ENCODE assay signal across 1 cellular context in the genomic region with DNA sequence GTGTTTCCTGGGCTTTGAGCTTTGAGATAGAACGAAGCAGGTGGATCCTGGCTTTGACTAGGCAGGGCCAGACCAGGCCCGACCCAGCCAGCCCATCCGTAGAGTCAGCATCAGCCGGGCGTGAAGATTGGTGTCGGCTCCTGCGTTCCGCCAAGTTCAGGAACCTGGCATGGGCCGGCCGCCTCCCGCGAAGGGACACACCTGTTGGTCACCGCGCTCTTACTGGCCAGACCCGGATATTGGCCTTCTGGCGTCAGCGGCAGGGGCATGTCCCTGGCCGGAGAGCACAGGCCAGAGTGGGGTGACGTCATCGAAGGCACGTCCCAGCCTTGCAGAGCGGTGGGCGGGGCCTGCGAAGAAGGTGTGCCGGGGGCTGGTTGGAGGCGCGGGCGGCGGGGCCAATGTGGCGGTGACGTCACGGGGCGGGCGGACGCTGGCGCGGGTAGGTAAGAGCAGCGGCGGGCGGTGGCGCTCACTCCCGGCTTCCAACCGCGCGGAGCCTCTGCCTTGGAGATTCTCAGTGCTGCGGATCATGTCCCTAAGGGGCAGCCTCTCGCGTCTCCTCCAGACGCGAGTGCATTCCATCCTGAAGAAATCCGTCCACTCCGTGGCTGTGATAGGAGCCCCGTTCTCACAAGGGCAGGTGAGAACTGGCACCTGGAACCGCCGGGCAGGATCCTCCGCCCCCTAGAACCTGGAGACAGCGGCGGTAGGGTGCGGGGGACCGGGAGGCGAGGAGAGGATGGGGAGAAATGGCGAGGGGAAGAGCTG.
TF ChIP-seq lines count a peak whose summit lies in the region.

A gene (plus strand): TSS at position 475 of the 771 bp plus-strand sequence. CDS start 58 bp downstream, at position 533.

TF ChIP-seq in GM12878, 131 proteins besides CTCF, POLR2A, EP300 and RAD21 (continued from another document):
- TF ChIP-seq, protein P1, sequence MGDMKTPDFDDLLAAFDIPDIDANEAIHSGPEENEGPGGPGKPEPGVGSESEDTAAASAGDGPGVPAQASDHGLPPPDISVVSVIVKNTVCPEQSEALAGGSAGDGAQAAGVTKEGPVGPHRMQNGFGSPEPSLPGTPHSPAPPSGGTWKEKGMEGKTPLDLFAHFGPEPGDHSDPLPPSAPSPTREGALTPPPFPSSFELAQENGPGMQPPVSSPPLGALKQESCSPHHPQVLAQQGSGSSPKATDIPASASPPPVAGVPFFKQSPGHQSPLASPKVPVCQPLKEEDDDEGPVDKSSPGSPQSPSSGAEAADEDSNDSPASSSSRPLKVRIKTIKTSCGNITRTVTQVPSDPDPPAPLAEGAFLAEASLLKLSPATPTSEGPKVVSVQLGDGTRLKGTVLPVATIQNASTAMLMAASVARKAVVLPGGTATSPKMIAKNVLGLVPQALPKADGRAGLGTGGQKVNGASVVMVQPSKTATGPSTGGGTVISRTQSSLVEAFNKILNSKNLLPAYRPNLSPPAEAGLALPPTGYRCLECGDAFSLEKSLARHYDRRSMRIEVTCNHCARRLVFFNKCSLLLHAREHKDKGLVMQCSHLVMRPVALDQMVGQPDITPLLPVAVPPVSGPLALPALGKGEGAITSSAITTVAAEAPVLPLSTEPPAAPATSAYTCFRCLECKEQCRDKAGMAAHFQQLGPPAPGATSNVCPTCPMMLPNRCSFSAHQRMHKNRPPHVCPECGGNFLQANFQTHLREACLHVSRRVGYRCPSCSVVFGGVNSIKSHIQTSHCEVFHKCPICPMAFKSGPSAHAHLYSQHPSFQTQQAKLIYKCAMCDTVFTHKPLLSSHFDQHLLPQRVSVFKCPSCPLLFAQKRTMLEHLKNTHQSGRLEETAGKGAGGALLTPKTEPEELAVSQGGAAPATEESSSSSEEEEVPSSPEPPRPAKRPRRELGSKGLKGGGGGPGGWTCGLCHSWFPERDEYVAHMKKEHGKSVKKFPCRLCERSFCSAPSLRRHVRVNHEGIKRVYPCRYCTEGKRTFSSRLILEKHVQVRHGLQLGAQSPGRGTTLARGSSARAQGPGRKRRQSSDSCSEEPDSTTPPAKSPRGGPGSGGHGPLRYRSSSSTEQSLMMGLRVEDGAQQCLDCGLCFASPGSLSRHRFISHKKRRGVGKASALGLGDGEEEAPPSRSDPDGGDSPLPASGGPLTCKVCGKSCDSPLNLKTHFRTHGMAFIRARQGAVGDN (IDR thresholded peaks at IDR 0.05) = peak; percentile 57; the same call in 1 of the 2 replicates
- TF ChIP-seq DPF2 (IDR thresholded peaks at IDR 0.05) = peak; percentile 70; the same call in 1 of the 2 replicates
- TF ChIP-seq, protein P2, sequence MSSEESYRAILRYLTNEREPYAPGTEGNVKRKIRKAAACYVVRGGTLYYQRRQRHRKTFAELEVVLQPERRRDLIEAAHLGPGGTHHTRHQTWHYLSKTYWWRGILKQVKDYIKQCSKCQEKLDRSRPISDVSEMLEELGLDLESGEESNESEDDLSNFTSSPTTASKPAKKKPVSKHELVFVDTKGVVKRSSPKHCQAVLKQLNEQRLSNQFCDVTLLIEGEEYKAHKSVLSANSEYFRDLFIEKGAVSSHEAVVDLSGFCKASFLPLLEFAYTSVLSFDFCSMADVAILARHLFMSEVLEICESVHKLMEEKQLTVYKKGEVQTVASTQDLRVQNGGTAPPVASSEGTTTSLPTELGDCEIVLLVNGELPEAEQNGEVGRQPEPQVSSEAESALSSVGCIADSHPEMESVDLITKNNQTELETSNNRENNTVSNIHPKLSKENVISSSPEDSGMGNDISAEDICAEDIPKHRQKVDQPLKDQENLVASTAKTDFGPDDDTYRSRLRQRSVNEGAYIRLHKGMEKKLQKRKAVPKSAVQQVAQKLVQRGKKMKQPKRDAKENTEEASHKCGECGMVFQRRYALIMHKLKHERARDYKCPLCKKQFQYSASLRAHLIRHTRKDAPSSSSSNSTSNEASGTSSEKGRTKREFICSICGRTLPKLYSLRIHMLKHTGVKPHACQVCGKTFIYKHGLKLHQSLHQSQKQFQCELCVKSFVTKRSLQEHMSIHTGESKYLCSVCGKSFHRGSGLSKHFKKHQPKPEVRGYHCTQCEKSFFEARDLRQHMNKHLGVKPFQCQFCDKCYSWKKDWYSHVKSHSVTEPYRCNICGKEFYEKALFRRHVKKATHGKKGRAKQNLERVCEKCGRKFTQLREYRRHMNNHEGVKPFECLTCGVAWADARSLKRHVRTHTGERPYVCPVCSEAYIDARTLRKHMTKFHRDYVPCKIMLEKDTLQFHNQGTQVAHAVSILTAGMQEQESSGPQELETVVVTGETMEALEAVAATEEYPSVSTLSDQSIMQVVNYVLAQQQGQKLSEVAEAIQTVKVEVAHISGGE (CRISPR knock-in tag; IDR thresholded peaks at IDR 0.05) = no peak
- TF ChIP-seq, protein P3, sequence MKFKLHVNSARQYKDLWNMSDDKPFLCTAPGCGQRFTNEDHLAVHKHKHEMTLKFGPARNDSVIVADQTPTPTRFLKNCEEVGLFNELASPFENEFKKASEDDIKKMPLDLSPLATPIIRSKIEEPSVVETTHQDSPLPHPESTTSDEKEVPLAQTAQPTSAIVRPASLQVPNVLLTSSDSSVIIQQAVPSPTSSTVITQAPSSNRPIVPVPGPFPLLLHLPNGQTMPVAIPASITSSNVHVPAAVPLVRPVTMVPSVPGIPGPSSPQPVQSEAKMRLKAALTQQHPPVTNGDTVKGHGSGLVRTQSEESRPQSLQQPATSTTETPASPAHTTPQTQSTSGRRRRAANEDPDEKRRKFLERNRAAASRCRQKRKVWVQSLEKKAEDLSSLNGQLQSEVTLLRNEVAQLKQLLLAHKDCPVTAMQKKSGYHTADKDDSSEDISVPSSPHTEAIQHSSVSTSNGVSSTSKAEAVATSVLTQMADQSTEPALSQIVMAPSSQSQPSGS (IDR thresholded peaks at IDR 0.05; ENCODE audit: low read length) = peak; percentile 81
- peak; percentile 99 for TF ChIP-seq ATF7 (IDR thresholded peaks at IDR 0.05; ENCODE audit: low read depth)
- TF ChIP-seq CBFB (IDR thresholded peaks at IDR 0.05; ENCODE audit: low read depth) = no peak
- TF ChIP-seq CREM (IDR thresholded peaks at IDR 0.05; ENCODE audit: low read depth) = peak; percentile 88
- no peak for TF ChIP-seq CBX5 (IDR thresholded peaks at IDR 0.05; ENCODE audit: low read depth)
- 0 out of 2 replicates have a peak, but pooled peaks have one; percentile 13 for TF ChIP-seq LARP7 (IDR thresholded peaks at IDR 0.05)
- TF ChIP-seq CREB1 (IDR thresholded peaks at IDR 0.05; ENCODE audit: low read depth) = peak; percentile 93
- TF ChIP-seq, protein P4, sequence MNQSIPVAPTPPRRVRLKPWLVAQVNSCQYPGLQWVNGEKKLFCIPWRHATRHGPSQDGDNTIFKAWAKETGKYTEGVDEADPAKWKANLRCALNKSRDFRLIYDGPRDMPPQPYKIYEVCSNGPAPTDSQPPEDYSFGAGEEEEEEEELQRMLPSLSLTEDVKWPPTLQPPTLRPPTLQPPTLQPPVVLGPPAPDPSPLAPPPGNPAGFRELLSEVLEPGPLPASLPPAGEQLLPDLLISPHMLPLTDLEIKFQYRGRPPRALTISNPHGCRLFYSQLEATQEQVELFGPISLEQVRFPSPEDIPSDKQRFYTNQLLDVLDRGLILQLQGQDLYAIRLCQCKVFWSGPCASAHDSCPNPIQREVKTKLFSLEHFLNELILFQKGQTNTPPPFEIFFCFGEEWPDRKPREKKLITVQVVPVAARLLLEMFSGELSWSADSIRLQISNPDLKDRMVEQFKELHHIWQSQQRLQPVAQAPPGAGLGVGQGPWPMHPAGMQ (IDR thresholded peaks at IDR 0.05; ENCODE audit: borderline replicate concordance) = no peak
- TF ChIP-seq HDGF (IDR thresholded peaks at IDR 0.05) = peak; percentile 64; the same call in 1 of the 2 replicates
- 0 out of 4 replicates have a peak, but pooled peaks of 1 of the 2 experiments have one; percentile 5 for TF ChIP-seq IKZF2 (IDR thresholded peaks at IDR 0.05)
- TF ChIP-seq, protein P5, sequence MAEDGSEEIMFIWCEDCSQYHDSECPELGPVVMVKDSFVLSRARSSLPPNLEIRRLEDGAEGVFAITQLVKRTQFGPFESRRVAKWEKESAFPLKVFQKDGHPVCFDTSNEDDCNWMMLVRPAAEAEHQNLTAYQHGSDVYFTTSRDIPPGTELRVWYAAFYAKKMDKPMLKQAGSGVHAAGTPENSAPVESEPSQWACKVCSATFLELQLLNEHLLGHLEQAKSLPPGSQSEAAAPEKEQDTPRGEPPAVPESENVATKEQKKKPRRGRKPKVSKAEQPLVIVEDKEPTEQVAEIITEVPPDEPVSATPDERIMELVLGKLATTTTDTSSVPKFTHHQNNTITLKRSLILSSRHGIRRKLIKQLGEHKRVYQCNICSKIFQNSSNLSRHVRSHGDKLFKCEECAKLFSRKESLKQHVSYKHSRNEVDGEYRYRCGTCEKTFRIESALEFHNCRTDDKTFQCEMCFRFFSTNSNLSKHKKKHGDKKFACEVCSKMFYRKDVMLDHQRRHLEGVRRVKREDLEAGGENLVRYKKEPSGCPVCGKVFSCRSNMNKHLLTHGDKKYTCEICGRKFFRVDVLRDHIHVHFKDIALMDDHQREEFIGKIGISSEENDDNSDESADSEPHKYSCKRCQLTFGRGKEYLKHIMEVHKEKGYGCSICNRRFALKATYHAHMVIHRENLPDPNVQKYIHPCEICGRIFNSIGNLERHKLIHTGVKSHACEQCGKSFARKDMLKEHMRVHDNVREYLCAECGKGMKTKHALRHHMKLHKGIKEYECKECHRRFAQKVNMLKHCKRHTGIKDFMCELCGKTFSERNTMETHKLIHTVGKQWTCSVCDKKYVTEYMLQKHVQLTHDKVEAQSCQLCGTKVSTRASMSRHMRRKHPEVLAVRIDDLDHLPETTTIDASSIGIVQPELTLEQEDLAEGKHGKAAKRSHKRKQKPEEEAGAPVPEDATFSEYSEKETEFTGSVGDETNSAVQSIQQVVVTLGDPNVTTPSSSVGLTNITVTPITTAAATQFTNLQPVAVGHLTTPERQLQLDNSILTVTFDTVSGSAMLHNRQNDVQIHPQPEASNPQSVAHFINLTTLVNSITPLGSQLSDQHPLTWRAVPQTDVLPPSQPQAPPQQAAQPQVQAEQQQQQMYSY (CRISPR knock-in tag; IDR thresholded peaks at IDR 0.05) = peak; percentile 77
- TF ChIP-seq TCF3 (IDR thresholded peaks at IDR 0.05; ENCODE audit: borderline replicate concordance, insufficient read depth, low read depth, low read length) = 0 out of 2 replicates have a peak, but pooled peaks have one; percentile 28
- TF ChIP-seq PAX5 (IDR thresholded peaks at IDR 0.05; ENCODE audit: borderline replicate concordance, low read depth, low read length) = peak; percentile 29; the same call in 1 of the 2 replicates
- TF ChIP-seq, protein P6, sequence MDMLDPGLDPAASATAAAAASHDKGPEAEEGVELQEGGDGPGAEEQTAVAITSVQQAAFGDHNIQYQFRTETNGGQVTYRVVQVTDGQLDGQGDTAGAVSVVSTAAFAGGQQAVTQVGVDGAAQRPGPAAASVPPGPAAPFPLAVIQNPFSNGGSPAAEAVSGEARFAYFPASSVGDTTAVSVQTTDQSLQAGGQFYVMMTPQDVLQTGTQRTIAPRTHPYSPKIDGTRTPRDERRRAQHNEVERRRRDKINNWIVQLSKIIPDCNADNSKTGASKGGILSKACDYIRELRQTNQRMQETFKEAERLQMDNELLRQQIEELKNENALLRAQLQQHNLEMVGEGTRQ (IDR thresholded peaks at IDR 0.05; ENCODE audit: borderline replicate concordance, low read depth, low read length) = no peak
- peak; percentile 57 to 87; a peak in 3 of 4 replicates for TF ChIP-seq BHLHE40 (IDR thresholded peaks at IDR 0.05; ENCODE audit: borderline replicate concordance in 1 of 2, low read depth in 2 of 2, low read length in 1 of 2)
- 0 out of 2 replicates have a peak, but pooled peaks have one; percentile 23 for TF ChIP-seq BACH1 (IDR thresholded peaks at IDR 0.05; ENCODE audit: borderline replicate concordance)
- TF ChIP-seq EED (IDR thresholded peaks at IDR 0.05; ENCODE audit: low read depth) = no peak
- TF ChIP-seq SMAD1 (IDR thresholded peaks at IDR 0.05; ENCODE audit: low read depth, partially characterized antibody) = no peak
- peak; percentile 51 for TF ChIP-seq RELA (IDR thresholded peaks at IDR 0.05; ENCODE audit: borderline replicate concordance, partially characterized antibody)
- TF ChIP-seq EGR1 (IDR thresholded peaks at IDR 0.05; ENCODE audit: borderline replicate concordance in 1 of 2, low read depth in 2 of 2, low read length in 2 of 2) = 0 out of 3 replicates have a peak, but pooled peaks of 1 of the 2 experiments have one; percentile 20
- 0 out of 2 replicates have a peak, but pooled peaks have one; percentile 16 for TF ChIP-seq NR2F1 (conservative IDR thresholded peaks at IDR 0.05)
- TF ChIP-seq RFX5 (IDR thresholded peaks at IDR 0.05; ENCODE audit: low read depth, low read length) = no peak; the same call in 1 of the 2 replicates
- TF ChIP-seq JUND (IDR thresholded peaks at IDR 0.05; ENCODE audit: low read depth, low read length) = peak; percentile 96
- no peak for TF ChIP-seq KDM1A (IDR thresholded peaks at IDR 0.05; ENCODE audit: borderline replicate concordance)
- peak; percentile 99 for TF ChIP-seq NBN (IDR thresholded peaks at IDR 0.05)
TF ChIP-seq in GM12878: peak in this region for 24.
